In the genomic region with DNA sequence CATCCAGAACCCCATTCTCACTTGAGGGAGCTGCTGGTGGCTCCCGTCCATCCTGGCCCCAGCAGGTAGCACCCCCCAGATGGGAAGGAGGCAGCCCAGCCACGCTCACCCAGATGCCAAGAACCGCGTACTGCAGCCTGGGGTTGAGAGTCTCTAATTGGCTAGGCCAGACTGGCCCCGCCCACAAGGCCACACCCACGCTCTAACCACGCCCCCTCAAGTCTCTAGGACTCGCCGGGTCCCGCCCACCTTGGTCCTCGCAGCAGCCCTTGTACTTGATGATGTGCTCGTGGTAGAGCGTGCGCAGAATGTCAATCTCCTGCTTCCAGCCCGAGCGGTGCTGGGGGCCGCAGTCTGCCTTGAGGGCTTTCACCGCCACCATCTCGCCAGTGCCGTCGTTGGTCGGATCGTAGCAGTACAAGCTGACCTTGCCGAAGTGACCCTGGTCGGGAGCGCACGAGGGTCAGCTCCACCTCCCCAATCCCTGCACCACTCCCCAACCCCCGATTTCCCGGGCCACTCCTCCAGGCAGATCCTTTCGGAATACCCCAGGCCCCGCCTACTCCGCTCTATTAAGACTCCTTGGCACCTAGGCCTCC, we compare ENCODE assay signal across 8 cellular contexts. TPM values are rescaled to one million over a fixed set of nuclear protein-coding genes. Genes with fewer than 3 reads are reported as not detected.
DNase-seq lines count a peak whose midpoint lies in the region; ATAC-seq and TF ChIP-seq lines count a peak whose summit lies in the region.

No MANE protein-coding gene starts in this region.

- POLR2A ChIA-PET in HEK293T (lab: Yijun Ruan, JAX): no interaction called here

- peak overlapping the region in 2 of 4 donors; percentile 60 to 65 for H3K27ac ChIP-seq in gastroesophageal sphincter

- DNase-seq in HEK293T (ENCODE audit: extremely low spot score): peak; percentile 75
- DNase-seq in activated CD4-positive, alpha-beta T cell treated with anti-CD3 and anti-CD28 coated beads for 48 hours: peak; percentile 85
- DNase-seq in stimulated activated CD4-positive, alpha-beta T cell treated with anti-CD3 and anti-CD28 coated beads, Interleukin-1b, Interleukin-23, amount 100 ng/mL, for 48 hours: peak; percentile 68
- DNase-seq in NOMO-1 treated with dmso at 0.1 percent for 144 hours (lab: John Stamatoyannopoulos, UW; ENCODE audit: unreplicated experiment): no peak
- DNase-seq in NCI-H187 treated with DMSO at 0.1 percent for 48 hours (lab: John Stamatoyannopoulos, UW): no peak

- no peak for TF ChIP-seq EP300 in gastroesophageal sphincter (IDR thresholded peaks at IDR 0.05)

- H3K27me3 ChIP-seq in gastroesophageal sphincter: no peaks in the 10 kb centered on the region

- CTCF ChIA-PET in HEK293T (lab: Yijun Ruan, JAX): no interaction called here

- no peaks in the 10 kb centered on the region for H3K9me3 ChIP-seq in gastroesophageal sphincter

- ATAC-seq in gastroesophageal sphincter (peak; percentile 46), GM19351 (IDR thresholded peaks at IDR 0.05; ENCODE audit: unreplicated experiment) (no peak), HG02763 (IDR thresholded peaks at IDR 0.05; ENCODE audit: unreplicated experiment) (no peak)

- WGBS in gastroesophageal sphincter (ENCODE audit: low coverage in 1 of 2), 2 donors: 80% methylated on average over 1 of the region's 32 CpGs; no CpG with 5 or more reads in 1 of the 2 donors

- TF ChIP-seq POLR2A in gastroesophageal sphincter (IDR thresholded peaks at IDR 0.05): no peak

- peaks cover 0 to 17% (median 5%) of the 10 kb centered on the region in 3 donors for H3K4me1 ChIP-seq in gastroesophageal sphincter

- H3K4me3 ChIP-seq in gastroesophageal sphincter: peak overlapping the region in 1 of 2 donors; percentile 26

- TF ChIP-seq CTCF in gastroesophageal sphincter (IDR thresholded peaks at IDR 0.05): no peak

- H3K36me3 ChIP-seq in gastroesophageal sphincter: peaks cover 0 to 100% of the 10 kb centered on the region in 2 donors

TF ChIP-seq in HEK293T, 16 proteins besides CTCF, POLR2A, EP300 and RAD21:
- TF ChIP-seq TARDBP (IDR thresholded peaks at IDR 0.05) (no peak), ZNF384 (IDR thresholded peaks at IDR 0.05) (no peak), LEF1 (IDR thresholded peaks at IDR 0.05; ENCODE audit: borderline replicate concordance) (no peak), BHLHE40 (IDR thresholded peaks at IDR 0.05; ENCODE audit: borderline replicate concordance) (no peak), SP1 (IDR thresholded peaks at IDR 0.05) (no peak), SUZ12 (IDR thresholded peaks at IDR 0.05) (no peak), HDGF (IDR thresholded peaks at IDR 0.05; ENCODE audit: borderline replicate concordance) (no peak), ELF4 (IDR thresholded peaks at IDR 0.05) (no peak), FOXK2 (IDR thresholded peaks at IDR 0.05) (no peak), L3MBTL2 (conservative IDR thresholded peaks at IDR 0.05) (no peak), NFRKB (IDR thresholded peaks at IDR 0.05) (no peak), FOXM1 (IDR thresholded peaks at IDR 0.05; ENCODE audit: borderline replicate concordance) (no peak), ARNT (IDR thresholded peaks at IDR 0.05) (no peak), CTBP1 (IDR thresholded peaks at IDR 0.05; ENCODE audit: borderline replicate concordance) (no peak)
- TF ChIP-seq, protein P1, sequence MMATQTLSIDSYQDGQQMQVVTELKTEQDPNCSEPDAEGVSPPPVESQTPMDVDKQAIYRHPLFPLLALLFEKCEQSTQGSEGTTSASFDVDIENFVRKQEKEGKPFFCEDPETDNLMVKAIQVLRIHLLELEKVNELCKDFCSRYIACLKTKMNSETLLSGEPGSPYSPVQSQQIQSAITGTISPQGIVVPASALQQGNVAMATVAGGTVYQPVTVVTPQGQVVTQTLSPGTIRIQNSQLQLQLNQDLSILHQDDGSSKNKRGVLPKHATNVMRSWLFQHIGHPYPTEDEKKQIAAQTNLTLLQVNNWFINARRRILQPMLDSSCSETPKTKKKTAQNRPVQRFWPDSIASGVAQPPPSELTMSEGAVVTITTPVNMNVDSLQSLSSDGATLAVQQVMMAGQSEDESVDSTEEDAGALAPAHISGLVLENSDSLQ (IDR thresholded peaks at IDR 0.05): no peak
TF ChIP-seq in HEK293T: peak in this region for 0.

RNA-seq across cellular contexts. Expression of a gene that starts 14.5 kb away (rescaled TPM):
- 1 to 10 TPM; 3.4 to 9.3 (median 5.6) TPM for total RNA-seq in gastroesophageal sphincter

RNA-seq across cellular contexts. Expression of a gene that starts 20.6 kb away (rescaled TPM):
- total RNA-seq in gastroesophageal sphincter: 10 to 100 TPM; 15.6 to 33.2 (median 21.8) TPM

RNA-seq across cellular contexts. Expression of a gene that starts 26.5 kb away (rescaled TPM):
- 10 to 100 TPM; 40.8 to 77.2 (median 53.9) TPM for total RNA-seq in gastroesophageal sphincter

RNA-seq across cellular contexts. Expression of a gene that starts 38.1 kb away (rescaled TPM):
- total RNA-seq in gastroesophageal sphincter: 10 to 100 TPM in 3 of 4 donors, 1 to 10 TPM in 1; 6.7 to 36.5 (median 16.6) TPM

RNA-seq across cellular contexts. Expression of a gene that starts 44.3 kb away (rescaled TPM):
- 1 to 10 TPM in 2 of 4 donors, under 1 TPM in 1, not detected in 1; 0.81 to 2.5 (median 1.1) TPM for total RNA-seq in gastroesophageal sphincter

Comparison
In these comparisons a context has a peak if more than half of its experiments do, and no peak if none do; other contexts are left out.
1. DNase-seq: peak in HEK293T (single experiment), activated CD4-positive, alpha-beta T cell treated with anti-CD3 and anti-CD28 coated beads for 48 hours (single experiment) and stimulated activated CD4-positive, alpha-beta T cell treated with anti-CD3 and anti-CD28 coated beads, Interleukin-1b, Interleukin-23, amount 100 ng/mL, for 48 hours (single experiment); none in NOMO-1 treated with dmso at 0.1 percent for 144 hours (single experiment) and NCI-H187 treated with DMSO at 0.1 percent for 48 hours (single experiment).